21 cellular contexts compared by ENCODE assay signal in the genomic region with DNA sequence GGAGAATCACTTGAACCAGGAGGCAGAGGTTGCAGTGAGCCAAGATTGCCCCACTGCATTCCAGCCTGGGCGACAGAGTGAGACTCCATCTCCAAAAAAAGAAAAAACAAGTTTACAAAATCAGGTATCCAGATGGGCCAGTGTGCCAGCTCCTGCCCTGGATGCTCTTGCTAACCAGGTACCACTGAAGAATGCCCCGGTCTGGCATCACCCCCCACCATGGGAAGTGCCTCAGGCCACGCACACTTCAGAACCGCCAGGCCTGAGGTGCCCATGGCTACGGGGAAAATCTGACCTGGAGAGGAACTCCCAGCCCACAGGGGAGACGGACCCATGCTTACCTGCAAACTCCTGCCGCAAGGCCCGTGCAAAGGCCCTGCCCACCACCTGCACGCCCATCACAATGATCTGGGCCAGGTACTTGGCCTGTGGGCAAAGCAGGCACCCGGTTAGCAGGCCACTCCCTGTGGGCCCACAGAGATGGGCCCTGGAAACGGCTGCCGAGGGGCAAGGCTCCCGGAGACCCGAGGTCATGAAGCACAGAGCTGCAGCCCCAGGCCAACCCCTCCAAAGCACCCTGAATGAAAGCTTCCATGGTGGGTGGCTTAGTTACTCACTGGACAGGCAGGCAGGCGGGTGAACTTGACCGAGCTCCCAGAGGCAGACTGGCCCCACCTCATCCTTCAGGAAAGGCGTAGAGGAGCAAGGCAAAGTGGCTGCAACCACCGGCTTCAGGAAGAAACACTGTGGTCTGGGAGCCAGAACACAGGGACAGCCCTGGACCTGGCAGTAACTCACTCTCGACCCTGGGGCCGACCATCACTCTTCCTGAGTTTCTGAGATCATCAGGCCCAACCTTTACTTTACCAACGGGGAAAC. TPM values are rescaled to one million over a fixed set of nuclear protein-coding genes. Genes with fewer than 3 reads are reported as not detected.
DNase-seq lines count a peak whose midpoint lies in the region; ATAC-seq and TF ChIP-seq lines count a peak whose summit lies in the region.
"Had no signal": no experiment of that assay in that cellular context is flagged by ENCODE, and none has a peak within 500 bp of the region (broad histone marks: within the 10 kb centered on the region; RNA-seq: fewer than 3 reads in every experiment).

No MANE protein-coding gene starts in this region.

- 95% methylated on average over 17 of the region's 21 CpGs; no CpG with 5 or more reads in 1 of the 2 experiments for WGBS in IMR-90 (ENCODE audit: extremely low coverage in 2 of 2, insufficient read length in 1 of 2), 2 experiments

- H3K27me3 ChIP-seq in CD4-positive, alpha-beta memory T cell (ENCODE audit: insufficient read depth, low read length) = no peaks in the 10 kb centered on the region
- H3K27me3 ChIP-seq in IMR-90 (ENCODE audit: control insufficient read depth, insufficient read depth, low read length) (no peaks in the 10 kb centered on the region), left lung (no peaks in the 10 kb centered on the region)
- H3K27me3 ChIP-seq: SJSA1, uterus had no signal

- peak overlapping the region in 5 of 7 donors; percentile 17 to 76 (median 36) for H3K27ac Mint-ChIP-seq in CD4-positive, alpha-beta memory T cell
- H3K27ac Mint-ChIP-seq in CD14-positive monocyte = peak overlapping the region in 1 of 7 donors; percentile 9

- in situ Hi-C loops in IMR-90 (cut with MboI; ENCODE audit: low sequenced_read_pairs) = no loop called here

- no peak overlapping the region for H3K4me3 Mint-ChIP-seq in CD4-positive, alpha-beta memory T cell
- no peak overlapping the region for H3K4me3 Mint-ChIP-seq in CD14-positive monocyte
- H3K4me3 Mint-ChIP-seq: T-cell had no signal

- no peak for TF ChIP-seq CTCF in IMR-90 (conservative IDR thresholded peaks at IDR 0.05; ENCODE audit: low read depth, low read length)
- no peak for TF ChIP-seq CTCF in left lung (IDR thresholded peaks at IDR 0.05)
- TF ChIP-seq CTCF in CD14-positive monocyte (IDR thresholded peaks at IDR 0.05) = no peak

- no peaks in the 10 kb centered on the region for H3K27me3 Mint-ChIP-seq in CD4-positive, alpha-beta memory T cell
- peaks cover 0 to 2% (median 2%) of the 10 kb centered on the region in 3 donors for H3K27me3 Mint-ChIP-seq in CD14-positive monocyte (ENCODE audit: low read depth in 3 of 3)
- H3K27me3 Mint-ChIP-seq: T-cell had no signal

- H3K9me3 Mint-ChIP-seq in CD4-positive, alpha-beta memory T cell = peaks cover 0 to 3% (median 0%) of the 10 kb centered on the region in 8 donors
- peaks cover 0 to 5% (median 0%) of the 10 kb centered on the region in 7 donors for H3K9me3 Mint-ChIP-seq in CD14-positive monocyte
- H3K9me3 Mint-ChIP-seq: T-cell had no signal

- no peak overlapping the region for H4K8ac ChIP-seq in IMR-90 (ENCODE audit: low read depth in 2 of 2, low read length in 2 of 2)

- BruUV-seq in IMR-90 (replicated peaks; lab: Mats Ljungman, UMichigan) = no TSS peak

- dilution Hi-C loops in IMR-90 (cut with HindIII; ENCODE audit: low sequenced_read_pairs, unreplicated experiment) = no loop called here

- H3K4me2 ChIP-seq in IMR-90 (ENCODE audit: low read depth, low read length) = no peak overlapping the region

- H3K4me1 ChIP-seq in CD4-positive, alpha-beta memory T cell (ENCODE audit: insufficient read depth, low read length) = no peaks in the 10 kb centered on the region
- H3K4me1 ChIP-seq in IMR-90 (ENCODE audit: control insufficient read depth, insufficient read depth, low read length) = peaks cover 11% of the 10 kb centered on the region; the same call in 1 of the 2 replicates
- H3K4me1 ChIP-seq in left lung = peaks cover 13 to 73% of the 10 kb centered on the region in 2 donors
- H3K4me1 ChIP-seq: SJSA1 had no signal

- no peak for DNase-seq in CD4-positive, alpha-beta memory T cell
- DNase-seq in IMR-90 (no peak), left lung (no peak), posterior vena cava (ENCODE audit: low spot score) (peak; percentile 80), NCI-H2196 treated with DMSO at 0.1 percent for 48 hours (lab: John Stamatoyannopoulos, UW; ENCODE audit: unreplicated experiment) (no peak), CD14-positive monocyte (ENCODE audit: low spot score) (no peak), cardiac septum (ENCODE audit: low spot score) (no peak)
- DNase-seq: activated CD4-positive, alpha-beta T cell treated with anti-CD3 and anti-CD28 coated beads for 1 hour; activated naive CD4-positive, alpha-beta T cell treated with anti-CD3 and anti-CD28 coated beads, Interleukin-2, amount 50 U/mL, for 16 hours; activated T-cell treated with anti-CD3 and anti-CD28 coated beads, Interleukin-2, amount 50 U/mL, for 48 hours; C1 segment of cervical spinal cord; HCEC 1CT; head of caudate nucleus; NCI-H1092; NCI-H187 treated with DMSO at 0.1 percent for 48 hours; NCI-H2227 treated with DMSO at 0.1 percent for 48 hours; NCI-H69; T-cell; uterus had no signal

- H3K9ac ChIP-seq in IMR-90 (ENCODE audit: low read depth, low read length) = no peak overlapping the region

- ATAC-seq in IMR-90 (ENCODE audit: low read depth) = no peak
- peak; percentile 25 for ATAC-seq in left lung
- ATAC-seq: HepG2, T-cell had no signal

- CTCF ChIA-PET in CD4-positive, alpha-beta memory T cell (lab: Charles Lee; ENCODE audit: partially characterized antibody) = interaction anchor here (0.9 to 1.8 kb wide), 2 partner anchors 16 to 54 kb away, joined by 3 to 5 read pairs; no protein-coding TSS in a partner anchor
- CTCF ChIA-PET in IMR-90 (lab: Yijun Ruan, JAX) = no interaction called here

- peaks cover 9% of the 10 kb centered on the region for H3K36me3 ChIP-seq in CD4-positive, alpha-beta memory T cell (ENCODE audit: insufficient read depth, low read length)
- H3K36me3 ChIP-seq in IMR-90 (ENCODE audit: control insufficient read depth, insufficient read depth, low read length) (peaks cover 17% of the 10 kb centered on the region), left lung (peaks cover 0 to 36% of the 10 kb centered on the region in 2 donors)
- H3K36me3 ChIP-seq: uterus had no signal

- no peak overlapping the region for H3K18ac ChIP-seq in IMR-90 (ENCODE audit: low read depth, low read length)

- no peak overlapping the region for H2BK5ac ChIP-seq in IMR-90 (ENCODE audit: low read depth, low read length, poor library complexity, severe bottlenecking)

- no peak for TF ChIP-seq POLR2A in IMR-90 (IDR thresholded peaks at IDR 0.05; ENCODE audit: low read depth, low read length)

- H2AFZ ChIP-seq in IMR-90 (replicated peaks; ENCODE audit: low read length, poor library complexity) = no peak overlapping the region

- no peak overlapping the region for H3K4me3 ChIP-seq in CD4-positive, alpha-beta memory T cell (ENCODE audit: low read length in 2 of 2)
- H3K4me3 ChIP-seq in IMR-90 (ENCODE audit: insufficient read depth, low read depth, low read length) (no peak overlapping the region), left lung (no peak overlapping the region)
- H3K4me3 ChIP-seq: SJSA1, uterus had no signal

- no peak overlapping the region for H3K4ac ChIP-seq in IMR-90 (ENCODE audit: low read depth, low read length)

- H2BK120ac ChIP-seq in IMR-90 (ENCODE audit: low read depth, low read length) = no peak overlapping the region

- H3K27ac ChIP-seq in CD4-positive, alpha-beta memory T cell (ENCODE audit: low read depth, low read length) = no peak overlapping the region
- H3K27ac ChIP-seq in IMR-90 (ENCODE audit: insufficient read depth, low read length) (no peak overlapping the region), left lung (no peak overlapping the region)
- H3K27ac ChIP-seq: SJSA1, uterus had no signal

- H3K4me1 Mint-ChIP-seq in CD4-positive, alpha-beta memory T cell = peaks cover 5 to 27% (median 19%) of the 10 kb centered on the region in 4 donors
- peaks cover 34% of the 10 kb centered on the region for H3K4me1 Mint-ChIP-seq in CD14-positive monocyte

- intact Hi-C loops in CD4-positive, alpha-beta memory T cell (cut with micrococcal nuclease) = no loop called here
- intact Hi-C loops in IMR-90 (cut with micrococcal nuclease) = no loop called here
- intact Hi-C loops in left lung (cut with DNase I) = no loop called here
- intact Hi-C loops in posterior vena cava (cut with DNase I) = no loop called here
- intact Hi-C loops in CD14-positive monocyte (cut with micrococcal nuclease) = no loop called here
- intact Hi-C loops in cardiac septum (cut with DNase I) = no loop called here

- peaks cover 0 to 16% of the 10 kb centered on the region in 2 donors for H3K36me3 Mint-ChIP-seq in CD4-positive, alpha-beta memory T cell
- peaks cover 29 to 43% of the 10 kb centered on the region in 2 donors for H3K36me3 Mint-ChIP-seq in CD14-positive monocyte
- H3K36me3 Mint-ChIP-seq: T-cell had no signal

- no peak overlapping the region for H3K23ac ChIP-seq in IMR-90 (ENCODE audit: low read depth, low read length)

- H3K56ac ChIP-seq in IMR-90 (ENCODE audit: extremely low read depth, insufficient read depth, low read length) = no peak overlapping the region

- POLR2A ChIA-PET in CD4-positive, alpha-beta memory T cell (lab: Charles Lee; ENCODE audit: partially characterized antibody) = no interaction called here
- POLR2A ChIA-PET in IMR-90 (lab: Charles Lee; ENCODE audit: unreplicated experiment) = no interaction called here

- no peak overlapping the region for H4K91ac ChIP-seq in IMR-90 (ENCODE audit: insufficient read depth, low read depth, low read length)

- H3K79me1 ChIP-seq in IMR-90 (ENCODE audit: low read depth in 1 of 2, low read length in 2 of 2) = peaks cover 37 to 86% of the 10 kb centered on the region in 2 experiments

- peaks cover 10% of the 10 kb centered on the region; the same call in 1 of the 2 replicates for H3K9me1 ChIP-seq in IMR-90 (ENCODE audit: insufficient read depth, low read length)

- no peak overlapping the region for H2BK20ac ChIP-seq in IMR-90 (ENCODE audit: low read depth, low read length)

- peaks cover 77% of the 10 kb centered on the region for H4K20me1 ChIP-seq in IMR-90 (ENCODE audit: insufficient read depth, low read length)

- H2BK15ac ChIP-seq in IMR-90 (ENCODE audit: low read depth, low read length) = no peak overlapping the region

- H3K9me3 ChIP-seq in CD4-positive, alpha-beta memory T cell (ENCODE audit: control insufficient read depth in 1 of 2, low read length in 2 of 2) = no peaks in the 10 kb centered on the region
- H3K9me3 ChIP-seq in IMR-90 (ENCODE audit: control insufficient read depth, insufficient read depth, low read length) (no peaks in the 10 kb centered on the region), left lung (no peaks in the 10 kb centered on the region)
- H3K9me3 ChIP-seq: SJSA1, uterus had no signal

- H4K5ac ChIP-seq in IMR-90 (ENCODE audit: low read depth, low read length) = no peak overlapping the region

- no peak for TF ChIP-seq RAD21 in IMR-90 (IDR thresholded peaks at IDR 0.05; ENCODE audit: low read length)

- no peak overlapping the region for H3K14ac ChIP-seq in IMR-90 (replicated peaks; ENCODE audit: low read depth, low read length)

- 0 out of 2 replicates have a peak overlapping the region, but pooled peaks have one; percentile 38 for H2AK5ac ChIP-seq in IMR-90 (ENCODE audit: low read depth, low read length)

- peak overlapping the region; percentile 65 for H2AK9ac ChIP-seq in IMR-90 (replicated peaks; ENCODE audit: low read depth, low read length, poor library complexity)

RNA-seq across cellular contexts. Expression of gene PAM16, which starts 8.0 kb away (rescaled TPM):
- total RNA-seq in CD4-positive, alpha-beta memory T cell = 10 to 100 TPM; 38.6 to 54.8 TPM
- polyA plus RNA-seq in CD4-positive, alpha-beta memory T cell = 10 to 100 TPM; 34.6 to 34.8 TPM
- total RNA-seq in IMR-90 (2012; rRNA removed) = 17.9 and 25.6 TPM in 2 replicates
- 48.4 and 69.5 TPM in 2 replicates for polyA plus RNA-seq in IMR-90 (2012; rRNA removed)
- 84.0 and 105 TPM in 2 replicates for polyA plus RNA-seq in IMR-90 (2012; cell fraction: cytosol; rRNA removed)
- 70.0 and 101 TPM in 2 replicates for polyA plus RNA-seq in IMR-90 (2012; cell fraction: nucleus; rRNA removed; ENCODE audit: low replicate concordance)
- total RNA-seq in left lung = 10 to 100 TPM; 26.2 to 44.6 TPM
- total RNA-seq in posterior vena cava = 10 to 100 TPM; 25.3 to 28.8 TPM
- polyA plus RNA-seq in CD14-positive monocyte = 10 to 100 TPM; 34.3 to 37.6 TPM
- total RNA-seq in cardiac septum = 43.3 TPM

RNA-seq across cellular contexts. Expression of gene GLIS2, which starts 27.2 kb away (rescaled TPM):
- under 1 TPM in 1 of 2 experiments, not detected in 1; 0.08 TPM for total RNA-seq in CD4-positive, alpha-beta memory T cell
- polyA plus RNA-seq in CD4-positive, alpha-beta memory T cell = not detected
- total RNA-seq in IMR-90 (2012; rRNA removed) (0.36 and 0.56 TPM in 2 replicates), left lung (10 to 100 TPM; 28.9 to 31.0 TPM), posterior vena cava (10 to 100 TPM; 35.6 to 49.0 TPM), cardiac septum (31.4 TPM)
- polyA plus RNA-seq in IMR-90 (2012; rRNA removed) (8.4 and 9.0 TPM in 2 replicates), CD14-positive monocyte (not detected)
- polyA plus RNA-seq in IMR-90 (2012; cell fraction: cytosol; rRNA removed) = 6.1 and 12.6 TPM in 2 replicates
- 15.5 and 36.4 TPM in 2 replicates for polyA plus RNA-seq in IMR-90 (2012; cell fraction: nucleus; rRNA removed; ENCODE audit: low replicate concordance)

RNA-seq across cellular contexts. Expression of gene VASN, which starts 28.5 kb away (rescaled TPM):
- under 1 TPM; 0.11 to 0.29 TPM for total RNA-seq in CD4-positive, alpha-beta memory T cell
- polyA plus RNA-seq in CD4-positive, alpha-beta memory T cell = under 1 TPM in 1 of 2 donors, not detected in 1; 0.16 TPM
- total RNA-seq in IMR-90 (2012; rRNA removed) = 9.3 and 10.3 TPM in 2 replicates
- polyA plus RNA-seq in IMR-90 (2012; rRNA removed) = 83.8 and 87.2 TPM in 2 replicates
- polyA plus RNA-seq in IMR-90 (2012; cell fraction: cytosol; rRNA removed) = 83.6 and 183 TPM in 2 replicates
- 42.8 and 134 TPM in 2 replicates for polyA plus RNA-seq in IMR-90 (2012; cell fraction: nucleus; rRNA removed; ENCODE audit: low replicate concordance)
- 10 to 100 TPM; 24.5 to 28.3 TPM for total RNA-seq in left lung
- 10 to 100 TPM; 67.1 to 89.3 TPM for total RNA-seq in posterior vena cava
- polyA plus RNA-seq in CD14-positive monocyte = not detected
- total RNA-seq in cardiac septum = 6.3 TPM

Comparison
In these comparisons a context has a peak if more than half of its experiments do, and no peak if none do; other contexts are left out.
1. RNA of gene GLIS2, which starts 27.2 kb away (total RNA-seq): 35.6 to 49.0 TPM in posterior vena cava, 31.4 TPM in cardiac septum (single experiment) and 28.9 to 31.0 TPM in left lung; 0.36 to 0.56 TPM in IMR-90 and 0.08 TPM in CD4-positive, alpha-beta memory T cell; every median in the first group is over 10 times any median in the second.